8 cellular contexts compared by ENCODE assay signal in the genomic region with DNA sequence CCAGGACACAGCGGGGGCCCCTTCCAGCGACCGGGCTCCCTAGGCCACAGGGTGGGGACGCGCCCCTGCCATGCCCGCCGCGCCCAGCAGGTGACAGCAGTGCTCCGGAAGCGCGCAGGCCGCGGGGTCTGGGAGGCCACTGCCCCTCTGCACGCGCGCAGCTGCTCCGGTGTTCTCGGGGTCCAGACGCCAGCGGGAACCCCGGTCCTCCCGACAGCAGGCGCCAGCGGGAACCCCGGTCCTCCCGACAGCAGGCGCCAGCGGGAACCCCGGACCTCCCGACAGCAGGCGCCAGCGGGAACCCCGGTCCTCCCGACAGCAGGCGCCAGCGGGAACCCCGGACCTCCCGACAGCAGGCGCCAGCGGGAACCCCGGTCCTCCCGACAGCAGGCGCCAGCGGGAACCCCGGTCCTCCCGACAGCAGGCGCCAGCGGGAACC. TPM values are rescaled to one million over a fixed set of nuclear protein-coding genes. Genes with fewer than 3 reads are reported as not detected.
DNase-seq lines count a peak whose midpoint lies in the region; ATAC-seq and TF ChIP-seq lines count a peak whose summit lies in the region.
"Not testable (repeated sequence)": the region's sequence is repeated elsewhere in the genome, so short reads cannot be mapped to it uniquely, and the experiment has no call there.

No MANE protein-coding gene starts in this region.

- peaks cover 17% of the 10 kb centered on the region for H3K36me3 Mint-ChIP-seq in effector memory CD8-positive, alpha-beta T cell (ENCODE audit: insufficient read depth)

- not testable (repeated sequence) for H3K4me3 ChIP-seq in OCI-LY1 (ENCODE audit: low read depth, low read length, poor library complexity, severe bottlenecking)
- H3K4me3 ChIP-seq in right lobe of liver: peak overlapping the region in 2 of 3 donors; percentile 31 to 32

- H3K4me1 ChIP-seq in OCI-LY1 (ENCODE audit: insufficient read depth, low read length, severe bottlenecking); right lobe of liver: not testable (repeated sequence)

- WGBS in right lobe of liver (ENCODE audit: insufficient coverage, low coverage, low lambda C conversion rate, missing lambda C conversion rate): no CpG with 5 or more reads among the region's 48 CpGs

- not testable (repeated sequence) for H3K9me2 ChIP-seq in OCI-LY1 (ENCODE audit: low read depth, low read length)

- H3K9me3 ChIP-seq in OCI-LY1 (ENCODE audit: low read length); right lobe of liver: not testable (repeated sequence)

- ATAC-seq in GM19395 (IDR thresholded peaks at IDR 0.05; ENCODE audit: unreplicated experiment) (peak; percentile 62), HG03520 (IDR thresholded peaks at IDR 0.05; ENCODE audit: unreplicated experiment) (peak; percentile 66), right lobe of liver (peak; percentile 76 to 81 (median 78))
- peak; percentile 80 for ATAC-seq in effector memory CD8-positive, alpha-beta T cell (replicated peaks)

- H3K4me2 ChIP-seq in OCI-LY1 (ENCODE audit: low read length): not testable (repeated sequence)

- TF ChIP-seq POLR2A in right lobe of liver (IDR thresholded peaks at IDR 0.05): not testable (repeated sequence)

- not testable (repeated sequence) for H3K9me3 Mint-ChIP-seq in effector memory CD8-positive, alpha-beta T cell

- not testable (repeated sequence) for H3K27ac ChIP-seq in C4-2B; OCI-LY1 (ENCODE audit: low read depth, low read length, poor library complexity, severe bottlenecking); right lobe of liver

- H4K20me1 ChIP-seq in OCI-LY1 (ENCODE audit: insufficient read depth, low read length): not testable (repeated sequence)

- not testable (repeated sequence) for H3K27me3 Mint-ChIP-seq in effector memory CD8-positive, alpha-beta T cell

- not testable (repeated sequence) for H3K79me2 ChIP-seq in OCI-LY1 (ENCODE audit: insufficient read depth, low read length)

- intact Hi-C loops in right lobe of liver (cut with DNase I): not testable (repeated sequence)

- not testable (repeated sequence) for H3F3A ChIP-seq in OCI-LY1 (ENCODE audit: insufficient read depth, low read length)

- DNase-seq in activated T-cell treated with anti-CD3 and anti-CD28 coated beads for 1 hour (ENCODE audit: low read depth) (peak; percentile 43), right lobe of liver (peak; percentile 69 to 75 (median 74))
- peak; percentile 63 to 69 (median 65) for DNase-seq in effector memory CD8-positive, alpha-beta T cell
- peak; percentile 66 for DNase-seq in stimulated activated CD4-positive, alpha-beta T cell treated with anti-CD3 and anti-CD28 coated beads, Interleukin-4, amount 100 ng/mL, for 1 hour

- not testable (repeated sequence) for H2AFZ ChIP-seq in OCI-LY1 (ENCODE audit: low read length)

- TF ChIP-seq CTCF in C4-2B (conservative IDR thresholded peaks at IDR 0.05) (peak; percentile 87), OCI-LY1 (IDR thresholded peaks at IDR 0.05; ENCODE audit: low read length) (peak; percentile 34; the same call in 1 of the 2 replicates), right lobe of liver (IDR thresholded peaks at IDR 0.05) (peak; percentile 65 to 69 (median 68))

- not testable (repeated sequence) for H3K9ac ChIP-seq in OCI-LY1 (ENCODE audit: low read length)

- peak overlapping the region in 1 of 2 donors; percentile 53 for H3K4me3 Mint-ChIP-seq in effector memory CD8-positive, alpha-beta T cell

- not testable (repeated sequence) for H3K36me3 ChIP-seq in OCI-LY1 (ENCODE audit: insufficient read depth, low read length); right lobe of liver

- H3K27ac Mint-ChIP-seq in effector memory CD8-positive, alpha-beta T cell: not testable (repeated sequence)

- not testable (repeated sequence) for H3K27me3 ChIP-seq in OCI-LY1 (ENCODE audit: insufficient read depth, low read length); right lobe of liver

- not testable (repeated sequence) for H3K4me1 Mint-ChIP-seq in effector memory CD8-positive, alpha-beta T cell (ENCODE audit: low read depth in 2 of 2)

RNA-seq across cellular contexts. Expression of gene GET4, which starts 32.6 kb away (rescaled TPM):
- 10 to 100 TPM; 15.6 to 38.3 (median 28.3) TPM for total RNA-seq in right lobe of liver

RNA-seq across cellular contexts. Expression of gene ADAP1, which starts 45.5 kb away (rescaled TPM):
- total RNA-seq in right lobe of liver: 1 to 10 TPM; 1.4 to 4.2 (median 2.7) TPM

Comparison
In these comparisons a context has a peak if more than half of its experiments do, and no peak if none do; other contexts are left out.
1. CTCF ChIP-seq: peak in every context shown above with its lines; median percentile 87 in C4-2B; 68 in right lobe of liver; 34 in OCI-LY1.